ENCODE assay signal across 26 cellular contexts in genomic region chr16:19478505-19478904, GRCh38.
"Had no signal": no experiment of that assay in that cellular context is flagged by ENCODE, and none has a peak within 500 bp of the region (broad histone marks: within the 10 kb centered on the region; RNA-seq: fewer than 3 reads in every experiment).

No MANE protein-coding gene starts in this region.

- H3K4me1 ChIP-seq: colonic mucosa, gastrocnemius medialis, heart right ventricle, left lung, lower lobe of right lung had no signal

- H3K27me3 ChIP-seq: colonic mucosa, gastrocnemius medialis, left lung had no signal

- DNase-seq: colonic mucosa; cortex of kidney; effector CD8-positive, alpha-beta T cell; effector memory CD8-positive, alpha-beta T cell; endodermal cell; erythroblast; foreskin melanocyte; gastrocnemius medialis; glutamatergic neuron; head of caudate nucleus; heart right ventricle; hippocampal formation; left cardiac atrium; left lung; left ventricle myocardium superior; lower lobe of right lung; mesenchymal stem cell; mucosa of descending colon; naive B cell had no signal

- ATAC-seq: effector memory CD8-positive, alpha-beta T cell; esophagus mucosa; gastrocnemius medialis; heart right ventricle; left cardiac atrium; left ventricle myocardium superior; mucosa of descending colon had no signal

- H3K36me3 ChIP-seq: colonic mucosa, gastrocnemius medialis, heart right ventricle had no signal

- H3K27ac ChIP-seq: colonic mucosa, epithelial cell of prostate, gastrocnemius medialis, heart right ventricle, left lung, lower lobe of right lung had no signal

- FAIRE-seq: endometrium, islet of Langerhans, keratinocyte had no signal

- H3K9me3 Mint-ChIP-seq: dendritic cell treated with granulocyte-macrophage colony-stimulating factor and Interleukin-4, amounts not matched to agents 40 ng/mL and 50 ng/mL, for 4 days; effector memory CD8-positive, alpha-beta T cell; mesothelial cell of epicardium had no signal

- H3K4me1 Mint-ChIP-seq: mesothelial cell of epicardium, naive B cell had no signal

- H3K36me3 Mint-ChIP-seq: mesothelial cell of epicardium, naive B cell had no signal

- H3K4me3 ChIP-seq: colonic mucosa, gastrocnemius medialis, heart right ventricle, left lung, lower lobe of right lung, mucosa of descending colon had no signal

- H3K9me3 ChIP-seq: colonic mucosa, gastrocnemius medialis, heart right ventricle, left lung, lower lobe of right lung, mucosa of descending colon had no signal

- H3K4me3 Mint-ChIP-seq: dendritic cell treated with granulocyte-macrophage colony-stimulating factor and Interleukin-4, amounts not matched to agents 40 ng/mL and 50 ng/mL, for 4 days; effector memory CD8-positive, alpha-beta T cell; endodermal cell; mesothelial cell of epicardium; naive B cell had no signal

- H3K27ac Mint-ChIP-seq: dendritic cell treated with granulocyte-macrophage colony-stimulating factor and Interleukin-4, amounts not matched to agents 40 ng/mL and 50 ng/mL, for 4 days; effector memory CD8-positive, alpha-beta T cell; endodermal cell; mesothelial cell of epicardium; naive B cell had no signal
